ENCODE assay signal across 1 cellular context in the genomic region with DNA sequence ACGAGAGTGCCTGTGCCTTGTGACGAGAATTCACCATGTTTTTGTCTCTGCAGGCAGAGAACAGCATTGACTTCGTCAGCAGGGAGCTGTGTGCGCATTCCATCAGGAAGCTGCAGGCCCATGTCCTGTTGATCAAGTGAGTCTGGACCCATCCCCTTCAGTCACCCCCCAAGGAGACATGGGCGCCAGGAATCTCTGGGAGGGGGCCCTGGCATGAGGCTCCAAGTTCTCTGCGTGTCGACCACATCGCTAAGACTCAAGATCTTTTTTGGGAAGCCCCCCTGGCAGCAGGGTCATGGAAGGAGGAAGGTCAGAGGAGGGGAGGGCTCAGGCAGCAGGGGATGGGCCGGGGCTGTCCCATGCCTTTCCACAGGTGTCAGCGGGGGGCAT.
TF ChIP-seq lines count a peak whose summit lies in the region.

No MANE protein-coding gene starts in this region.

TF ChIP-seq in K562, 482 proteins besides CTCF, POLR2A, EP300 and RAD21:
- TF ChIP-seq POLR2G (IDR thresholded peaks at IDR 0.05; ENCODE audit: low read depth, low read length) = 0 out of 2 replicates have a peak, but pooled peaks have one; percentile 19
